In the genomic region with DNA sequence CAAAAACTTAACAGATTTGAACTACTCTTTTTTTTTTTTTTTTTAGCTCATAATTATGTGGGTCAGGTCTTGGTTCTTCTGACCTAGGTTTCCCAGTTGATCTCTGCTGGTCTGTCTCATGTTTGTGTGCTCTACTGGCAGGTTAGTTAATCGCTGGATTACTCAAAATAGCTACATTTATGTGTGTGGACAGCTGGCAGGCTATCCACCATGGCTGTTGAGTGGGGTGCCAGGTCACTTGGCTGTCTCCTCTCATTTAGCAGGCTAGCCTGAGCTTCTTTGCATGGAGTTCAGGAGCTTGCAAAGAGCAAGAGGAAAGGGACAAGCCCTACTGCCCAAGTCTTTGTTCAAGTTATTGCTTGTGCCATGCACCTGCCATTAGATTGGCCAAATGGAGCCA, we compare ENCODE assay signal across 30 cellular contexts. TPM values are rescaled to one million over a fixed set of nuclear protein-coding genes. Genes with fewer than 3 reads are reported as not detected.
"Had no signal": no experiment of that assay in that cellular context is flagged by ENCODE, and none has a peak within 500 bp of the region (broad histone marks: within the 10 kb centered on the region; RNA-seq: fewer than 3 reads in every experiment).

No MANE protein-coding gene starts in this region.

- H3K27me3 ChIP-seq: brain microvascular endothelial cell, esophagus muscularis mucosa, foreskin keratinocyte, gastroesophageal sphincter had no signal

- H3K36me3 ChIP-seq: brain microvascular endothelial cell, esophagus muscularis mucosa, gastroesophageal sphincter, heart right ventricle had no signal

- H3K4me1 Mint-ChIP-seq: activated CD4-positive, alpha-beta memory T cell treated with anti-CD3 and anti-CD28 coated beads, Interleukin-2, amount 10 ng/mL, durations not matched to agents 7 days and 5 days; activated CD4-positive, alpha-beta T cell treated with anti-CD3 and anti-CD28 coated beads, Interleukin-2, amount 10 ng/mL, durations not matched to agents 7 days and 5 days; activated T-helper 17 cell treated with anti-CD3 and anti-CD28 coated beads, Interleukin-2, amount 50 U/mL, for 72 hours; central memory CD8-positive, alpha-beta T cell; T-helper 17 cell had no signal

- H3K27ac ChIP-seq: brain microvascular endothelial cell, coronary artery, dorsolateral prefrontal cortex, esophagus muscularis mucosa, foreskin keratinocyte, gastroesophageal sphincter, heart right ventricle had no signal

- DNase-seq: activated CD4-positive, alpha-beta memory T cell treated with anti-CD3 and anti-CD28 coated beads, Interleukin-2, amount 10 ng/mL, durations not matched to agents 7 days and 5 days; activated CD4-positive, alpha-beta T cell treated with anti-CD3 and anti-CD28 coated beads for 1 hour; activated CD4-positive, alpha-beta T cell treated with anti-CD3 and anti-CD28 coated beads for 4 hours; activated CD4-positive, alpha-beta T cell treated with anti-CD3 and anti-CD28 coated beads, Interleukin-2, amount 10 ng/mL, durations not matched to agents 7 days and 5 days; activated CD4-positive, alpha-beta T cell treated with anti-CD3 and anti-CD28 coated beads, Interleukin-2, amount 50 U/mL, for 4 hours; activated effector memory CD4-positive, alpha-beta T cell treated with Interleukin-2 at 50 U/mL for 16 hours; activated gamma-delta T cell treated with Interleukin-2 at 50 U/mL for 16 hours; activated naive CD4-positive, alpha-beta T cell treated with anti-CD3 and anti-CD28 coated beads, Interleukin-2, amount 50 U/mL, for 16 hours; activated naive CD4-positive, alpha-beta T cell treated with Interleukin-2 at 50 U/mL for 16 hours; activated T-cell treated with anti-CD3 and anti-CD28 coated beads, Interleukin-2, amount 50 U/mL, for 4 hours; amniotic stem cell; anterior cingulate cortex; brain microvascular endothelial cell; dorsolateral prefrontal cortex; effector memory CD4-positive, alpha-beta T cell; erythroblast; foreskin keratinocyte; heart right ventricle; T-helper 1 cell; T-helper 17 cell; T1000 had no signal

- H3K36me3 Mint-ChIP-seq: activated naive CD8-positive, alpha-beta T cell had no signal

- H3K9me3 Mint-ChIP-seq: activated CD4-positive, alpha-beta memory T cell treated with anti-CD3 and anti-CD28 coated beads, Interleukin-2, amount 10 ng/mL, durations not matched to agents 7 days and 5 days; activated CD4-positive, alpha-beta T cell treated with anti-CD3 and anti-CD28 coated beads, Interleukin-2, amount 10 ng/mL, durations not matched to agents 7 days and 5 days; activated T-cell treated with anti-CD3 and anti-CD28 coated beads, Interleukin-2, amount 50 U/mL, for 4 hours had no signal

- ATAC-seq: activated T-cell treated with anti-CD3 and anti-CD28 coated beads, Interleukin-2, amount 50 U/mL, for 4 hours; activated T-helper 17 cell treated with anti-CD3 and anti-CD28 coated beads, Interleukin-2, amount 50 U/mL, for 72 hours; foreskin keratinocyte; gastroesophageal sphincter; heart right ventricle; T-helper 17 cell had no signal

- H3K9me3 ChIP-seq: esophagus muscularis mucosa, gastroesophageal sphincter, heart right ventricle had no signal

- H3K4me1 ChIP-seq: esophagus muscularis mucosa, foreskin keratinocyte, gastroesophageal sphincter, heart right ventricle had no signal

- H3K4me3 Mint-ChIP-seq: activated CD4-positive, alpha-beta memory T cell treated with anti-CD3 and anti-CD28 coated beads, Interleukin-2, amount 10 ng/mL, durations not matched to agents 7 days and 5 days; activated CD4-positive, alpha-beta T cell treated with anti-CD3 and anti-CD28 coated beads, Interleukin-2, amount 10 ng/mL, durations not matched to agents 7 days and 5 days; activated naive CD8-positive, alpha-beta T cell; activated T-cell treated with anti-CD3 and anti-CD28 coated beads, Interleukin-2, amount 50 U/mL, for 4 hours; activated T-helper 17 cell treated with anti-CD3 and anti-CD28 coated beads, Interleukin-2, amount 50 U/mL, for 72 hours; central memory CD8-positive, alpha-beta T cell; dendritic cell treated with granulocyte-macrophage colony-stimulating factor and Interleukin-4, amounts not matched to agents 40 ng/mL and 50 ng/mL, for 4 days; T-helper 17 cell; T-helper 2 cell treated with Interferon-gamma antibody and Interleukin-4, amounts not matched to agents 5 μg/mL and 100 μg/mL, for 36 hours had no signal

- H3K27me3 Mint-ChIP-seq: activated CD4-positive, alpha-beta memory T cell treated with anti-CD3 and anti-CD28 coated beads, Interleukin-2, amount 10 ng/mL, durations not matched to agents 7 days and 5 days; activated CD4-positive, alpha-beta T cell treated with anti-CD3 and anti-CD28 coated beads, Interleukin-2, amount 10 ng/mL, durations not matched to agents 7 days and 5 days; activated naive CD8-positive, alpha-beta T cell; central memory CD8-positive, alpha-beta T cell had no signal

- H3K27ac Mint-ChIP-seq: activated CD4-positive, alpha-beta memory T cell treated with anti-CD3 and anti-CD28 coated beads, Interleukin-2, amount 10 ng/mL, durations not matched to agents 7 days and 5 days; activated CD4-positive, alpha-beta T cell treated with anti-CD3 and anti-CD28 coated beads, Interleukin-2, amount 10 ng/mL, durations not matched to agents 7 days and 5 days; activated naive CD8-positive, alpha-beta T cell; activated T-helper 17 cell treated with anti-CD3 and anti-CD28 coated beads, Interleukin-2, amount 50 U/mL, for 72 hours; dendritic cell treated with granulocyte-macrophage colony-stimulating factor and Interleukin-4, amounts not matched to agents 40 ng/mL and 50 ng/mL, for 4 days; T-helper 17 cell; T-helper 2 cell treated with Interferon-gamma antibody and Interleukin-4, amounts not matched to agents 5 μg/mL and 100 μg/mL, for 36 hours had no signal

- H3K4me3 ChIP-seq: coronary artery, dorsolateral prefrontal cortex, esophagus muscularis mucosa, gastroesophageal sphincter, heart right ventricle had no signal

RNA-seq across cellular contexts. Expression of gene ADCY2, which starts 9.3 kb away (rescaled TPM):
- total RNA-seq: activated CD4-positive, alpha-beta memory T cell treated with anti-CD3 and anti-CD28 coated beads, Interleukin-2, amount 10 ng/mL, durations not matched to agents 7 days and 5 days; activated CD4-positive, alpha-beta T cell treated with anti-CD3 and anti-CD28 coated beads, Interleukin-2, amount 10 ng/mL, durations not matched to agents 7 days and 5 days; activated T-helper 17 cell treated with anti-CD3 and anti-CD28 coated beads, Interleukin-2, amount 50 U/mL, for 72 hours; foreskin keratinocyte; glomerular endothelial cell; T-helper 17 cell had no signal
- polyA plus RNA-seq: foreskin keratinocyte had no signal
